In genomic region chr6:35018746-35019145, GRCh38 we compare ENCODE assay signal across 17 cellular contexts.
DNase-seq lines count a peak whose midpoint lies in the region; ATAC-seq and TF ChIP-seq lines count a peak whose summit lies in the region.
"Had no signal": no experiment of that assay in that cellular context is flagged by ENCODE, and none has a peak within 500 bp of the region (broad histone marks: within the 10 kb centered on the region; RNA-seq: fewer than 3 reads in every experiment).

No MANE protein-coding gene starts in this region.

- H3K27ac ChIP-seq in AG04450 (ENCODE audit: low read depth, low read length) = no peak overlapping the region
- H3K27ac ChIP-seq in caudate nucleus (ENCODE audit: low read depth, low read length) = peak overlapping the region; percentile 91
- H3K27ac ChIP-seq in lower lobe of right lung = peak overlapping the region; percentile 90
- H3K27ac ChIP-seq: SJSA1 had no signal

- H3K4me3 ChIP-seq in AG04450 (ENCODE audit: low read depth, low read length) = peak overlapping the region; percentile 8; the same call in 1 of the 2 replicates
- H3K4me3 ChIP-seq in lower lobe of right lung = peak overlapping the region; percentile 64
- H3K4me3 ChIP-seq: K562, SJSA1 had no signal

- H3K27ac Mint-ChIP-seq in stimulated activated effector memory CD8-positive, alpha-beta T cell treated with anti-CD3 and anti-CD28 coated beads, Interleukin-12 subunit alpha, Interleukin-12 subunit beta, amount 100 ng/mL, for 72 hours = peak overlapping the region; percentile 4
- H3K27ac Mint-ChIP-seq in T-helper 17 cell = no peak overlapping the region
- H3K27ac Mint-ChIP-seq: activated CD4-positive, alpha-beta memory T cell treated with anti-CD3 and anti-CD28 coated beads, Interleukin-2, amount 10 ng/mL, durations not matched to agents 7 days and 5 days; activated T-helper 17 cell treated with anti-CD3 and anti-CD28 coated beads, Interleukin-2, amount 50 U/mL, for 72 hours had no signal

- POLR2A ChIA-PET in AG04450 (lab: Yijun Ruan, JAX) = no interaction called here

- no peaks in the 10 kb centered on the region for H3K4me1 Mint-ChIP-seq in stimulated activated effector memory CD8-positive, alpha-beta T cell treated with anti-CD3 and anti-CD28 coated beads, Interleukin-12 subunit alpha, Interleukin-12 subunit beta, amount 100 ng/mL, for 72 hours
- H3K4me1 Mint-ChIP-seq in T-helper 17 cell = peaks cover 6% of the 10 kb centered on the region
- H3K4me1 Mint-ChIP-seq: activated CD4-positive, alpha-beta memory T cell treated with anti-CD3 and anti-CD28 coated beads, Interleukin-2, amount 10 ng/mL, durations not matched to agents 7 days and 5 days; activated T-helper 17 cell treated with anti-CD3 and anti-CD28 coated beads, Interleukin-2, amount 50 U/mL, for 72 hours had no signal

- H3K9me3 ChIP-seq in AG04450 (ENCODE audit: control insufficient read depth, insufficient read depth, low read length) = no peaks in the 10 kb centered on the region
- H3K9me3 ChIP-seq in lower lobe of right lung = no peaks in the 10 kb centered on the region
- no peaks in the 10 kb centered on the region for H3K9me3 ChIP-seq in T-helper 17 cell (ENCODE audit: control insufficient read depth, low read length, poor library complexity, severe bottlenecking)
- H3K9me3 ChIP-seq: ovary, SJSA1 had no signal

- H3K27me3 Mint-ChIP-seq in T-helper 17 cell = no peaks in the 10 kb centered on the region
- H3K27me3 Mint-ChIP-seq: activated CD4-positive, alpha-beta memory T cell treated with anti-CD3 and anti-CD28 coated beads, Interleukin-2, amount 10 ng/mL, durations not matched to agents 7 days and 5 days; activated T-helper 17 cell treated with anti-CD3 and anti-CD28 coated beads, Interleukin-2, amount 50 U/mL, for 72 hours had no signal

- ATAC-seq in lower lobe of right lung (peak in 1 of 2 donors; percentile 1), T-helper 17 cell (no peak)
- no peak for ATAC-seq in stimulated activated effector memory CD8-positive, alpha-beta T cell treated with anti-CD3 and anti-CD28 coated beads, Interleukin-12 subunit alpha, Interleukin-12 subunit beta, amount 100 ng/mL, for 72 hours
- ATAC-seq: activated T-helper 17 cell treated with anti-CD3 and anti-CD28 coated beads, Interleukin-2, amount 50 U/mL, for 72 hours; K562 had no signal

- intact Hi-C loops in lower lobe of right lung (cut with DNase I) = no loop called here

- no peaks in the 10 kb centered on the region for H3K9me3 Mint-ChIP-seq in stimulated activated effector memory CD8-positive, alpha-beta T cell treated with anti-CD3 and anti-CD28 coated beads, Interleukin-12 subunit alpha, Interleukin-12 subunit beta, amount 100 ng/mL, for 72 hours
- H3K9me3 Mint-ChIP-seq: activated CD4-positive, alpha-beta memory T cell treated with anti-CD3 and anti-CD28 coated beads, Interleukin-2, amount 10 ng/mL, durations not matched to agents 7 days and 5 days; activated T-helper 17 cell treated with anti-CD3 and anti-CD28 coated beads, Interleukin-2, amount 50 U/mL, for 72 hours had no signal

- TF ChIP-seq CTCF in AG04450 (IDR thresholded peaks at IDR 0.05; ENCODE audit: low read depth, low read length) (no peak), lower lobe of right lung (IDR thresholded peaks at IDR 0.05) (no peak)

- peaks cover 20% of the 10 kb centered on the region for H3K36me3 ChIP-seq in lower lobe of right lung
- H3K36me3 ChIP-seq: ovary, SJSA1 had no signal

- no peak overlapping the region for H3K4me3 Mint-ChIP-seq in stimulated activated effector memory CD8-positive, alpha-beta T cell treated with anti-CD3 and anti-CD28 coated beads, Interleukin-12 subunit alpha, Interleukin-12 subunit beta, amount 100 ng/mL, for 72 hours
- H3K4me3 Mint-ChIP-seq in T-helper 17 cell = no peak overlapping the region
- H3K4me3 Mint-ChIP-seq: activated CD4-positive, alpha-beta memory T cell treated with anti-CD3 and anti-CD28 coated beads, Interleukin-2, amount 10 ng/mL, durations not matched to agents 7 days and 5 days; activated T-helper 17 cell treated with anti-CD3 and anti-CD28 coated beads, Interleukin-2, amount 50 U/mL, for 72 hours had no signal

- DNase-seq in AG04450 (ENCODE audit: low read depth, low spot score) (no peak), caudate nucleus (lab: John Stamatoyannopoulos, UW) (no peak), lower lobe of right lung (no peak), T-helper 17 cell (no peak), kidney tubule cell (ENCODE audit: low spot score) (no peak), SHP77 treated with DMSO at 0.1 percent for 48 hours (lab: John Stamatoyannopoulos, UW) (no peak)
- no peak for DNase-seq in stimulated activated effector memory CD8-positive, alpha-beta T cell treated with anti-CD3 and anti-CD28 coated beads, Interleukin-12 subunit alpha, Interleukin-12 subunit beta, amount 100 ng/mL, for 72 hours (ENCODE audit: low spot score in 2 of 2)
- DNase-seq in activated effector memory CD4-positive, alpha-beta T cell treated with anti-CD3 and anti-CD28 coated beads, Interleukin-2, amount 50 U/mL, for 16 hours = no peak
- DNase-seq: activated CD4-positive, alpha-beta memory T cell treated with anti-CD3 and anti-CD28 coated beads, Interleukin-2, amount 10 ng/mL, durations not matched to agents 7 days and 5 days; amniotic stem cell; midbrain; NCI-H1048; ovary; substantia nigra had no signal

- H3K27me3 ChIP-seq in AG04450 (ENCODE audit: control insufficient read depth, insufficient read depth, low read length) (no peaks in the 10 kb centered on the region), lower lobe of right lung (ENCODE audit: low read depth) (no peaks in the 10 kb centered on the region)
- H3K27me3 ChIP-seq: ovary, SJSA1 had no signal

- H3K36me3 Mint-ChIP-seq in stimulated activated effector memory CD8-positive, alpha-beta T cell treated with anti-CD3 and anti-CD28 coated beads, Interleukin-12 subunit alpha, Interleukin-12 subunit beta, amount 100 ng/mL, for 72 hours = peaks cover 6% of the 10 kb centered on the region
- H3K36me3 Mint-ChIP-seq in T-helper 17 cell (ENCODE audit: low read depth) = peaks cover 11% of the 10 kb centered on the region

- peaks cover 83% of the 10 kb centered on the region for H3K4me1 ChIP-seq in lower lobe of right lung

- CTCF ChIA-PET in AG04450 (lab: Charles Lee) = interaction anchor here (1.4 to 1.7 kb wide), 2 partner anchors 32 to 222 kb away, joined by 3 to 4 read pairs; no protein-coding TSS in a partner anchor
